In the genomic region with DNA sequence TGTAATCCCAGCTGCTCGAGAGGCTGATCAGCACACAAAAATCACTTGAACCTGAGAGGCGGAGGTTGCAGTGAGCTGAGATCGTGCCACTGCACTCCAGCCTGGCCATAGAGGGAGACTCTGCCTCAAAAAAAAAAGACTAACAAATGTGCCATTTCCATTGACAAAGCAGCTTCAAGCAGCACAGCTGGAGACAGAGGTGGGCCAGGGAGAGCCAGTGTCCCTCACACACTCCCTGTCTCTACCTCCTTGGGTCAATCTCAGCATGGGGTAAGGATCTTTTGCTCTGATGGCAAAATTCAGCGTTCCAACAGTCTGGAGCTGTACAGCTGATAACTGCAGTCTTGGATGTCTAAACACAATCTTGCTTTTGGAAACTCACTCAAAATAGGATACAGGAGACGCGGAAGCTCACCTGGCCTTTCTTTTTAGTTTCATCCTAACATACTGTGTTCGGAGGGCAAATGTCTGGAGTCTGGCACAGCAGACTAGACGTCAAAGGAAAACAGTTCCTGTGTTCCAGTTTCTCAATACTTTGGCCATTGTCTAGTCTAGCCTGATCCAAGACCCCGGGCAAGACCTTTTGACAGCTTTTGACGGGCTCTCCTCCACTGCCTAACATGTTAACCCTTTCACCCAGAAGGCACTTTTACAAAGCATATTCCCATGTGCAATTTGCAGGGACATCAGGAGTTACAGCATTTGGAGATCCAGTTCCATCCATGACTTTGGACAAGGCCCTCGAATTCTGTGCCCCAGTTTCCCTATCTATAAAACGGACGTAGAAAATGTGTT, we compare ENCODE assay signal across 1 cellular context.
TF ChIP-seq lines count a peak whose summit lies in the region.

No MANE protein-coding gene starts in this region.

TF ChIP-seq in HEK293, 187 proteins besides CTCF, POLR2A, EP300 and RAD21 (continued from another document):
- TF ChIP-seq ZNF341 (tag by site-specific recombination; IDR thresholded peaks at IDR 0.05; ENCODE audit: low read depth), result peak; percentile 63; the same call in 1 of the 2 replicates
- no peak for TF ChIP-seq ZNF792 (tag by site-specific recombination; IDR thresholded peaks at IDR 0.05)
- peak; percentile 82 for TF ChIP-seq GLIS1 (tag by site-specific recombination; IDR thresholded peaks at IDR 0.05)
- no peak for TF ChIP-seq KLF7 (tag by site-specific recombination; IDR thresholded peaks at IDR 0.05; ENCODE audit: borderline replicate concordance)
- TF ChIP-seq, protein P1, sequence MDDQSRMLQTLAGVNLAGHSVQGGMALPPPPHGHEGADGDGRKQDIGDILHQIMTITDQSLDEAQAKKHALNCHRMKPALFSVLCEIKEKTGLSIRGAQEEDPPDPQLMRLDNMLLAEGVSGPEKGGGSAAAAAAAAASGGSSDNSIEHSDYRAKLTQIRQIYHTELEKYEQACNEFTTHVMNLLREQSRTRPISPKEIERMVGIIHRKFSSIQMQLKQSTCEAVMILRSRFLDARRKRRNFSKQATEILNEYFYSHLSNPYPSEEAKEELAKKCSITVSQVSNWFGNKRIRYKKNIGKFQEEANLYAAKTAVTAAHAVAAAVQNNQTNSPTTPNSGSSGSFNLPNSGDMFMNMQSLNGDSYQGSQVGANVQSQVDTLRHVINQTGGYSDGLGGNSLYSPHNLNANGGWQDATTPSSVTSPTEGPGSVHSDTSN (CRISPR knock-in tag; IDR thresholded peaks at IDR 0.05), result no peak
